ENCODE assay signal across 8 cellular contexts in genomic region chr3:71710906-71711494, GRCh38. TPM values are rescaled to one million over a fixed set of nuclear protein-coding genes. Genes with fewer than 3 reads are reported as not detected.
A peak's percentile ranks its signal among the peaks of the same experiment; 100 is the strongest.
DNase-seq lines count a peak whose midpoint lies in the region; ATAC-seq, FAIRE-seq and TF ChIP-seq lines count a peak whose summit lies in the region.

No MANE protein-coding gene starts in this region.

- no peak overlapping the region for H3K4me3 ChIP-seq in body of pancreas
- H3K4me3 ChIP-seq in keratinocyte (ENCODE audit: control insufficient read depth in 2 of 3, extremely low read depth in 1 of 3, insufficient read depth in 2 of 3, low read depth in 1 of 3, low read length in 3 of 3): no peak overlapping the region
- H3K4me3 ChIP-seq in testis: no peak overlapping the region

- peak; percentile 56 for ATAC-seq in HG02840 (IDR thresholded peaks at IDR 0.05; ENCODE audit: low FRiP score, unreplicated experiment)
- ATAC-seq in body of pancreas: peak; percentile 60
- no peak for ATAC-seq in HG03097 (IDR thresholded peaks at IDR 0.05; ENCODE audit: low FRiP score, unreplicated experiment)

- TF ChIP-seq CTCF in AG09319 (IDR thresholded peaks at IDR 0.05; ENCODE audit: low read depth, low read length) (peak; percentile 60), body of pancreas (IDR thresholded peaks at IDR 0.05) (peak; percentile 36 to 88 (median 73)), keratinocyte (optimal IDR thresholded peaks at IDR 0.05 in 1 of 3, IDR thresholded peaks at IDR 0.05 in 1 of 3, conservative IDR thresholded peaks at IDR 0.05 in 1 of 3; ENCODE audit: extremely low read depth in 1 of 3, insufficient read depth in 2 of 3, low read length in 3 of 3) (peak; percentile 34 to 59 (median 39)), testis (IDR thresholded peaks at IDR 0.05) (peak; percentile 43 to 65 (median 56))

- no peak overlapping the region for H3K4me2 ChIP-seq in keratinocyte (ENCODE audit: control insufficient read depth, extremely low read depth, insufficient read depth, low read depth, low read length)

- peak overlapping the region in 2 of 4 donors; percentile 12 to 73 for H3K27ac ChIP-seq in body of pancreas
- H3K27ac ChIP-seq in keratinocyte (ENCODE audit: control insufficient read depth, insufficient read depth, low read length): no peak overlapping the region
- no peak overlapping the region for H3K27ac ChIP-seq in testis

- H3K9me1 ChIP-seq in keratinocyte (ENCODE audit: control insufficient read depth, extremely low read depth, insufficient read depth, low read length): no peaks in the 10 kb centered on the region

- DNase-seq in AG09319 (ENCODE audit: extremely low read depth, low read depth) (peak; percentile 25), GM12892 (ENCODE audit: insufficient read length) (peak; percentile 17), NCI-H2196 (lab: John Stamatoyannopoulos, UW; ENCODE audit: unreplicated experiment) (peak; percentile 52), body of pancreas (no peak), keratinocyte (ENCODE audit: low read depth, low spot score) (no peak), testis (no peak)

- no peaks in the 10 kb centered on the region for H4K20me1 ChIP-seq in keratinocyte (ENCODE audit: control insufficient read depth, extremely low read depth, insufficient read depth, low read length)

- no peaks in the 10 kb centered on the region for H3K9me3 ChIP-seq in body of pancreas
- H3K9me3 ChIP-seq in keratinocyte (ENCODE audit: control insufficient read depth, low read depth, low read length): no peaks in the 10 kb centered on the region
- no peaks in the 10 kb centered on the region for H3K9me3 ChIP-seq in testis

- 13 to 19% methylated on average over 1 of the region's 1 CpG for WGBS in body of pancreas, 2 donors
- 37 to 42% methylated on average over 1 of the region's 1 CpG for WGBS in testis, 2 donors

- H3K36me3 ChIP-seq in body of pancreas (replicated peaks in 1 of 2; ENCODE audit: insufficient read depth in 1 of 2, low read depth in 2 of 2) (no peaks in the 10 kb centered on the region), keratinocyte (ENCODE audit: control insufficient read depth in 2 of 2, extremely low read depth in 1 of 2, insufficient read depth in 2 of 2, low read length in 2 of 2) (no peaks in the 10 kb centered on the region), testis (ENCODE audit: low read depth, missing control alignments) (no peaks in the 10 kb centered on the region)

- no peak for TF ChIP-seq POLR2A in GM12892 (IDR thresholded peaks at IDR 0.05; ENCODE audit: low read depth, low read length)
- no peak for TF ChIP-seq POLR2A in body of pancreas (IDR thresholded peaks at IDR 0.05)
- TF ChIP-seq POLR2A in testis (IDR thresholded peaks at IDR 0.05): no peak

- intact Hi-C loops in body of pancreas (cut with DNase I): no loop called here
- intact Hi-C loops in testis (cut with DNase I; ENCODE audit: low total_unique reads): no loop called here

- H3K4me1 ChIP-seq in body of pancreas: peaks cover 42% of the 10 kb centered on the region
- no peaks in the 10 kb centered on the region for H3K4me1 ChIP-seq in keratinocyte (ENCODE audit: control insufficient read depth, extremely low read depth, insufficient read depth, low read length)
- no peaks in the 10 kb centered on the region for H3K4me1 ChIP-seq in testis

- H3K27me3 ChIP-seq in body of pancreas: no peaks in the 10 kb centered on the region
- no peaks in the 10 kb centered on the region for H3K27me3 ChIP-seq in keratinocyte (ENCODE audit: control insufficient read depth, extremely low read depth, insufficient read depth, low read length)
- no peaks in the 10 kb centered on the region for H3K27me3 ChIP-seq in testis

- H3K79me2 ChIP-seq in keratinocyte (ENCODE audit: control insufficient read depth, insufficient read depth, low read length): no peaks in the 10 kb centered on the region

- no peak overlapping the region for H3K9ac ChIP-seq in keratinocyte (ENCODE audit: control insufficient read depth, extremely low read depth, insufficient read depth, low read length)

- H2AFZ ChIP-seq in keratinocyte (ENCODE audit: control insufficient read depth, low read length): no peak overlapping the region

- dilution Hi-C loops in keratinocyte (cut with MboI; ENCODE audit: extremely low pct_ligation_motif_present, low sequenced_read_pairs): no loop called here

- FAIRE-seq in GM12892 (lab: Jason Lieb, UNC) (peak; percentile 94), keratinocyte (lab: Jason Lieb, UNC) (peak; percentile 77)

RNA-seq across cellular contexts. Expression of gene EIF4E3, which starts 14.2 kb away (rescaled TPM):
- polyA plus RNA-seq in GM12892 (2012; ENCODE audit: missing spikeins): 1.3 TPM
- 1 to 10 TPM; 8.2 to 9.6 TPM for total RNA-seq in body of pancreas
- 0.79 to 3.7 TPM (median 2.2 TPM) in 3 replicates for polyA plus RNA-seq in keratinocyte
- 1.9 TPM for polyA plus RNA-seq in keratinocyte (2011; ENCODE audit: low read depth)
- polyA plus RNA-seq in keratinocyte (2011; cell fraction: cytosol; rRNA removed): 2.4 and 4.0 TPM in 2 replicates
- 0.92 and 1.3 TPM in 2 replicates for polyA plus RNA-seq in keratinocyte (2011; cell fraction: nucleus; rRNA removed)
- 1.5 and 2.0 TPM in 2 replicates for polyA plus RNA-seq in keratinocyte (2012; ENCODE audit: low replicate concordance)
- 0.62 to 3.0 TPM (median 1.6 TPM) in 3 replicates for polyA minus RNA-seq in keratinocyte
- polyA minus RNA-seq in keratinocyte (2011; cell fraction: cytosol; rRNA and poly(A)+ RNA removed): 2.7 TPM
- 0.63 and 1.0 TPM in 2 replicates for polyA minus RNA-seq in keratinocyte (2011; cell fraction: nucleus; rRNA and poly(A)+ RNA removed)
- 10 to 100 TPM; 15.4 to 17.4 TPM for total RNA-seq in testis
- 10.4 TPM for polyA plus RNA-seq in testis (ENCODE audit: insufficient read depth, low read depth, low replicate concordance)

RNA-seq across cellular contexts. Expression of gene GPR27, which starts 42.7 kb away (rescaled TPM):
- polyA plus RNA-seq in GM12892 (2012; ENCODE audit: missing spikeins): not detected
- total RNA-seq in body of pancreas (1 to 10 TPM in 1 of 2 donors, under 1 TPM in 1; 0.33 to 2.3 TPM), testis (10 to 100 TPM; 28.1 to 30.4 TPM)
- polyA plus RNA-seq in keratinocyte (0.03 to 0.14 TPM (median 0.12 TPM) in 3 replicates), testis (ENCODE audit: insufficient read depth, low read depth, low replicate concordance) (11.3 TPM)
- not detected for polyA plus RNA-seq in keratinocyte (2011; ENCODE audit: low read depth)
- 0.09 and 0.24 TPM in 2 replicates for polyA plus RNA-seq in keratinocyte (2011; cell fraction: cytosol; rRNA removed)
- 0.25 and 0.39 TPM in 2 replicates for polyA plus RNA-seq in keratinocyte (2011; cell fraction: nucleus; rRNA removed)
- not detected in 2 replicates for polyA plus RNA-seq in keratinocyte (2012; ENCODE audit: low replicate concordance)
- polyA minus RNA-seq in keratinocyte: not detected in 3 replicates
- polyA minus RNA-seq in keratinocyte (2011; cell fraction: cytosol; rRNA and poly(A)+ RNA removed): not detected
- 0.21 and 0.47 TPM in 2 replicates for polyA minus RNA-seq in keratinocyte (2011; cell fraction: nucleus; rRNA and poly(A)+ RNA removed)

Comparison
In these comparisons a context has a peak if more than half of its experiments do, and no peak if none do; other contexts are left out.
1. DNase-seq: peak in AG09319 (single experiment), GM12892 (single experiment) and NCI-H2196 (single experiment); none in body of pancreas (0 of 4), keratinocyte (single experiment) and testis (single experiment).
2. RNA of gene GPR27, which starts 42.7 kb away (total RNA-seq): 28.1 to 30.4 TPM in testis; 0.33 to 2.3 TPM in body of pancreas; every median in the first group is over 4 times any median in the second.
3. Peak in every context shown above with its lines, with median percentiles within 50 percentile points of each other: CTCF ChIP-seq.